In the genomic region with DNA sequence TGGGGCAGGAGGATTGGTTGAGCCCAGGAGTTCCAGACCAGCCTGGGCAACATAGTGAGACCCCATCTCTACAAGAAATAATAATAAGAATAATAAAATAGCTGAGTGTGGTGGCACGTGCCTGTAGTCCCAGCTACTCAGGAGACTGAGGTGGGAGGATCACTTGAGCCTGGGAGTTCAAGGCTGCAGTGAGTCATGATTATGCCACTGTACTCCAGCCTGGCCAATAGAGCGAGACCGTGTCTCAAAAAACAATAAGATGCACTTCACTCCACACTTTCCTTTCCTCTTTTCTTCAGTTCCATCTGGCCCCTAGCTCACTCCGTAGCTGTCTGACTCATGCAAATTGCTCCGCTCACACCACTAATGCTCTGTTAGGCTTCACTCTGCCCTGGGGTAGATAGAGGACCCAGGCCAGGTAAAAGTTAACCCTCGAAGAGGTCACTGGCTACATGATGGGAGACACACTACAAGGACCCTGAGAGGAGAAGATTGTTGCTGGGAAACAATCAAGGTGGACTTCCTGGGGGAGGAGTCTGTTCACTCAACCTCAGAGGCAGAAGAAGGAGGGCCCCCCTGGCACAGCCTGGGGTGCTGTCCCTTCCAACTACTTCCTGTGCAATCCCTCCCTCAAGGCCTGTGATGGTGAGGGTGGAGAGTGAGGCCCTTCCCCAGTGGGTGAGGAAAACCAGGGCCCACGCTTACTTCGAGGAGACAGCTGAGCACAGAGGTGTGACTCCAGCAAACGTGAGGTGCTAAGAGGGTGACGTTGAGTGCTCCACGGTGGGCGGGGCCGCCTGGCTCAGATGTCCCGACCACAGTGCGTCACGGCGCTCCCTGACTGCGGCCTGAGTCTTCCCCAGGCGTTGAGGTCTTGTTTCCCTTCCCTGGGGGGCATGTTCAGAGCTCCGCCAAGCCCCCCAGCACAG, we compare ENCODE assay signal across 9 cellular contexts. TPM values are rescaled to one million over a fixed set of nuclear protein-coding genes. Genes with fewer than 3 reads are reported as not detected.
DNase-seq lines count a peak whose midpoint lies in the region; ATAC-seq and TF ChIP-seq lines count a peak whose summit lies in the region.
"Had no signal": no experiment of that assay in that cellular context is flagged by ENCODE, and none has a peak within 500 bp of the region (broad histone marks: within the 10 kb centered on the region; RNA-seq: fewer than 3 reads in every experiment).

No MANE protein-coding gene starts in this region.

- H3K27ac ChIP-seq in right lobe of liver = no peak overlapping the region

- H3K4me1 ChIP-seq in right lobe of liver = peaks cover 0 to 2% (median under 1%) of the 10 kb centered on the region in 4 donors

- H3K9me3 ChIP-seq in right lobe of liver = no peaks in the 10 kb centered on the region

- CTCF ChIA-PET in activated naive CD4-positive, alpha-beta T cell treated with anti-CD3 and anti-CD28 coated beads, Interleukin-2, amount 10 ng/mL, durations not matched to agents 7 days and 5 days (lab: Charles Lee) = interaction anchor here (0.6 kb wide), 1 partner anchor 9 kb away, joined by 3 read pairs; no protein-coding TSS in a partner anchor

- no peaks in the 10 kb centered on the region for H3K36me3 ChIP-seq in right lobe of liver

- no peaks in the 10 kb centered on the region for H3K36me3 Mint-ChIP-seq in activated naive CD4-positive, alpha-beta T cell treated with anti-CD3 and anti-CD28 coated beads, Interleukin-2, amount 10 ng/mL, durations not matched to agents 7 days and 5 days

- no peaks in the 10 kb centered on the region for H3K9me3 Mint-ChIP-seq in activated naive CD4-positive, alpha-beta T cell treated with anti-CD3 and anti-CD28 coated beads, Interleukin-2, amount 10 ng/mL, durations not matched to agents 7 days and 5 days
- H3K9me3 Mint-ChIP-seq: neural crest cell had no signal

- no peak for TF ChIP-seq CTCF in right lobe of liver (IDR thresholded peaks at IDR 0.05)

- H3K27me3 Mint-ChIP-seq in activated naive CD4-positive, alpha-beta T cell treated with anti-CD3 and anti-CD28 coated beads, Interleukin-2, amount 10 ng/mL, durations not matched to agents 7 days and 5 days = peaks cover 26% of the 10 kb centered on the region

- H3K27me3 ChIP-seq in right lobe of liver = no peaks in the 10 kb centered on the region

- no peak for TF ChIP-seq POLR2A in right lobe of liver (IDR thresholded peaks at IDR 0.05)

- peak; percentile 70 for DNase-seq in activated naive CD4-positive, alpha-beta T cell treated with Interleukin-2 at 50 U/mL for 16 hours
- no peak for DNase-seq in activated naive CD4-positive, alpha-beta T cell treated with anti-CD3 and anti-CD28 coated beads, Interleukin-2, amount 10 ng/mL, durations not matched to agents 7 days and 5 days
- peak; percentile 51 for DNase-seq in activated CD4-positive, alpha-beta T cell treated with anti-CD3 and anti-CD28 coated beads, Interleukin-2, amount 50 U/mL, for 1 hour
- DNase-seq in right lobe of liver (no peak), NCI-H748 treated with DMSO at 0.1 percent for 48 hours (lab: John Stamatoyannopoulos, UW) (no peak), amniotic stem cell (lab: John Stamatoyannopoulos, UW) (no peak), NCI-H1092 treated with DMSO at 0.1 percent for 48 hours (lab: John Stamatoyannopoulos, UW) (no peak)

- no peak overlapping the region for H3K4me3 ChIP-seq in right lobe of liver

- intact Hi-C loops in right lobe of liver (cut with DNase I) = loop anchor here in 1 of 2 donors (10.0 kb wide), 1 partner anchor 343 kb away; no protein-coding TSS in a partner anchor

- H3K27ac Mint-ChIP-seq in activated naive CD4-positive, alpha-beta T cell treated with anti-CD3 and anti-CD28 coated beads, Interleukin-2, amount 10 ng/mL, durations not matched to agents 7 days and 5 days = no peak overlapping the region

- 51% methylated on average over 4 of the region's 20 CpGs for WGBS in right lobe of liver (ENCODE audit: insufficient coverage, low coverage, low lambda C conversion rate, missing lambda C conversion rate)

- H3K4me1 Mint-ChIP-seq in activated naive CD4-positive, alpha-beta T cell treated with anti-CD3 and anti-CD28 coated beads, Interleukin-2, amount 10 ng/mL, durations not matched to agents 7 days and 5 days = peaks cover 26% of the 10 kb centered on the region

- H3K4me3 Mint-ChIP-seq in activated naive CD4-positive, alpha-beta T cell treated with anti-CD3 and anti-CD28 coated beads, Interleukin-2, amount 10 ng/mL, durations not matched to agents 7 days and 5 days = no peak overlapping the region
- H3K4me3 Mint-ChIP-seq: neural crest cell had no signal

- ATAC-seq in HG03135 (IDR thresholded peaks at IDR 0.05; ENCODE audit: unreplicated experiment) (peak; percentile 37), right lobe of liver (peak in 3 of 4 donors; percentile 39 to 53 (median 49))

RNA-seq across cellular contexts. Expression of a gene that starts 8.8 kb away (rescaled TPM):
- 1 to 10 TPM in 1 of 6 experiments, under 1 TPM in 2, not detected in 3; 0.27 to 1.6 (median 0.55) TPM for total RNA-seq in right lobe of liver

RNA-seq across cellular contexts. Expression of a gene that starts 19.9 kb away (rescaled TPM):
- total RNA-seq in right lobe of liver = 10 to 100 TPM in 2 of 6 experiments, 1 to 10 TPM in 1, under 1 TPM in 3; 0.24 to 19.2 (median 1.4) TPM

RNA-seq across cellular contexts. Expression of a gene that starts 40.4 kb away (rescaled TPM):
- total RNA-seq in right lobe of liver = 1 to 10 TPM in 5 of 6 experiments, under 1 TPM in 1; 0.90 to 2.7 (median 1.8) TPM
- total RNA-seq: neural crest cell had no signal

RNA-seq across cellular contexts. Expression of a gene that starts 57.9 kb away (rescaled TPM):
- 10 to 100 TPM; 20.6 to 56.1 (median 23.0) TPM for total RNA-seq in right lobe of liver
- total RNA-seq: neural crest cell had no signal

Comparison
In these comparisons a context has a peak if more than half of its experiments do, and no peak if none do; other contexts are left out.
1. DNase-seq: peak in activated naive CD4-positive, alpha-beta T cell treated with Interleukin-2 at 50 U/mL for 16 hours (single experiment) and activated CD4-positive, alpha-beta T cell treated with anti-CD3 and anti-CD28 coated beads, Interleukin-2, amount 50 U/mL, for 1 hour (single experiment); none in activated naive CD4-positive, alpha-beta T cell treated with anti-CD3 and anti-CD28 coated beads, Interleukin-2, amount 10 ng/mL, durations not matched to agents 7 days and 5 days (single experiment), right lobe of liver (0 of 3), NCI-H748 treated with DMSO at 0.1 percent for 48 hours (single experiment), amniotic stem cell (single experiment) and NCI-H1092 treated with DMSO at 0.1 percent for 48 hours (single experiment).